Comparison of ENCODE assay signal across 10 cellular contexts in the genomic region with DNA sequence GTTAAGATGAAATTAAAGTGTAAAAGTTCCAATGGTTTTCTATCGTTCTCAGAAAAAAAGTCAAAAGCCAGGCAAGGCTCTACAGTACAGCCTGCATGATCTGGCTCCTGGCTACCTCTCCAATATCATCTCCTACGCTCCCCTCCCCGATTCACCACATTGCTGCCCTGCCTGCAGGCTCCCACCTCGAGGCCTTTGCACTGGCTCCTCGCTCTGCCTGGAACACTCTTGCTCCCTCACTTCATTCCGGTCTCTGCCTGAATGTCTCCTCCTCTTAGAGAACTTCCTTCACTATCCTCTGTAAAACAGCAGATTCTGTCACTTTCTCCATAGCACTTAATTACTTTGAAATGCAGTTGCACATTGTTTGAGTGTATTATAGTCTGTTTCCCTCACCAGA.
A peak's percentile ranks its signal among the peaks of the same experiment; 100 is the strongest.
DNase-seq lines count a peak whose midpoint lies in the region; ATAC-seq and TF ChIP-seq lines count a peak whose summit lies in the region.
"Had no signal": no experiment of that assay in that cellular context is flagged by ENCODE, and none has a peak within 500 bp of the region (broad histone marks: within the 10 kb centered on the region; RNA-seq: fewer than 3 reads in every experiment).

No MANE protein-coding gene starts in this region.

- peaks cover 0 to 6% (median 0%) of the 10 kb centered on the region in 9 donors for H3K36me3 ChIP-seq in heart right ventricle
- H3K36me3 ChIP-seq in iPS-18a (ENCODE audit: control insufficient read depth, low read depth, low read length), result no peaks in the 10 kb centered on the region
- H3K36me3 ChIP-seq in upper lobe of right lung, result no peaks in the 10 kb centered on the region

- no peaks in the 10 kb centered on the region for H3K27me3 Mint-ChIP-seq in activated T-cell treated with anti-CD3 and anti-CD28 coated beads, Interleukin-2, amount 50 U/mL, for 24 hours

- H3K4me1 ChIP-seq in heart right ventricle, result peaks cover 33 to 99% (median 92%) of the 10 kb centered on the region in 9 donors
- peaks cover 17% of the 10 kb centered on the region for H3K4me1 ChIP-seq in right cardiac atrium (ENCODE audit: control insufficient read depth, insufficient read depth, low read length)
- peaks cover 55% of the 10 kb centered on the region for H3K4me1 ChIP-seq in iPS-18a (ENCODE audit: control insufficient read depth, low read depth, low read length)
- peaks cover 35% of the 10 kb centered on the region for H3K4me1 ChIP-seq in upper lobe of right lung

- no peak for TF ChIP-seq CTCF in heart right ventricle (IDR thresholded peaks at IDR 0.05)
- no peak for TF ChIP-seq CTCF in VCaP (conservative IDR thresholded peaks at IDR 0.05)
- TF ChIP-seq CTCF in upper lobe of right lung (IDR thresholded peaks at IDR 0.05), result no peak

- H3K27me3 ChIP-seq in heart right ventricle (no peaks in the 10 kb centered on the region), right cardiac atrium (ENCODE audit: control insufficient read depth, insufficient read depth) (no peaks in the 10 kb centered on the region), iPS-18a (ENCODE audit: control insufficient read depth, insufficient read depth, low read length) (no peaks in the 10 kb centered on the region), upper lobe of right lung (no peaks in the 10 kb centered on the region)

- intact Hi-C loops in heart right ventricle (cut with DNase I), result loop anchor here in 6 of 10 donors (5.0 to 10.0 kb wide), 4 partner anchors 39 to 72 kb away; partner anchors contain the start of gene KLF7 (in 1 of the 6)
- intact Hi-C loops in right cardiac atrium (cut with DNase I), result no loop called here
- intact Hi-C loops in upper lobe of right lung (cut with DNase I), result no loop called here

- H3K27ac ChIP-seq in heart right ventricle, result peak overlapping the region in 9 of 10 donors; percentile 31 to 86 (median 79)
- no peak overlapping the region for H3K27ac ChIP-seq in right cardiac atrium (ENCODE audit: low read length)
- H3K27ac ChIP-seq in VCaP, result peak overlapping the region; percentile 48
- H3K27ac ChIP-seq in iPS-18a (ENCODE audit: low read length), result peak overlapping the region; percentile 37
- no peak overlapping the region for H3K27ac ChIP-seq in upper lobe of right lung

- H3K4me3 ChIP-seq in heart right ventricle (no peak overlapping the region), right cardiac atrium (ENCODE audit: low read length) (no peak overlapping the region), iPS-18a (ENCODE audit: low read length) (peak overlapping the region; percentile 30), upper lobe of right lung (no peak overlapping the region)

- peaks cover 2% of the 10 kb centered on the region for H3K9me3 Mint-ChIP-seq in activated T-cell treated with anti-CD3 and anti-CD28 coated beads, Interleukin-2, amount 50 U/mL, for 24 hours

- ATAC-seq in heart right ventricle, result no peak
- ATAC-seq in right cardiac atrium, result no peak
- ATAC-seq in upper lobe of right lung, result no peak

- DNase-seq in heart right ventricle (no peak), right cardiac atrium (no peak), upper lobe of right lung (no peak)
- DNase-seq in activated T-cell treated with anti-CD3 and anti-CD28 coated beads, Interleukin-2, amount 50 U/mL, for 24 hours, result no peak
- no peak for DNase-seq in activated CD4-positive, CD25-positive, alpha-beta regulatory T cell treated with anti-CD3 and anti-CD28 coated beads, Interleukin-2, amount 50 U/mL, for 72 hours
- DNase-seq: KBM-7, NCI-H1092, NCI-H2107 had no signal

- no peak overlapping the region for H3K27ac Mint-ChIP-seq in activated T-cell treated with anti-CD3 and anti-CD28 coated beads, Interleukin-2, amount 50 U/mL, for 24 hours

- H3K9me3 ChIP-seq in heart right ventricle, result peaks cover 0 to 6% (median 0%) of the 10 kb centered on the region in 11 donors
- no peaks in the 10 kb centered on the region for H3K9me3 ChIP-seq in right cardiac atrium (ENCODE audit: control insufficient read depth, low read length)
- no peaks in the 10 kb centered on the region for H3K9me3 ChIP-seq in iPS-18a (ENCODE audit: control insufficient read depth, low read depth, low read length)
- no peaks in the 10 kb centered on the region for H3K9me3 ChIP-seq in upper lobe of right lung

- no peak overlapping the region for H3K9ac ChIP-seq in iPS-18a (ENCODE audit: low read length)

- peaks cover 1% of the 10 kb centered on the region for H3K36me3 Mint-ChIP-seq in activated T-cell treated with anti-CD3 and anti-CD28 coated beads, Interleukin-2, amount 50 U/mL, for 24 hours (ENCODE audit: low read depth)

- 94 to 95% methylated on average over 6 of the region's 6 CpGs for WGBS in heart right ventricle, 2 donors
- WGBS in right cardiac atrium, result 95% methylated on average over 6 of the region's 6 CpGs

- H3K4me3 Mint-ChIP-seq in activated T-cell treated with anti-CD3 and anti-CD28 coated beads, Interleukin-2, amount 50 U/mL, for 24 hours, result no peak overlapping the region

- peaks cover 38% of the 10 kb centered on the region for H3K4me1 Mint-ChIP-seq in activated T-cell treated with anti-CD3 and anti-CD28 coated beads, Interleukin-2, amount 50 U/mL, for 24 hours (ENCODE audit: low read depth)

Comparison
In these comparisons a context has a peak if more than half of its experiments do, and no peak if none do; other contexts are left out.
1. H3K27ac ChIP-seq: peak in heart right ventricle (9 of 10), VCaP (single experiment) and iPS-18a (single experiment); none in right cardiac atrium (single experiment) and upper lobe of right lung (single experiment).
2. intact Hi-C loops: an anchor here in heart right ventricle (5.0 to 10.0 kb wide); none called in right cardiac atrium and upper lobe of right lung.